Comparison of ENCODE assay signal across 13 cellular contexts in the genomic region with DNA sequence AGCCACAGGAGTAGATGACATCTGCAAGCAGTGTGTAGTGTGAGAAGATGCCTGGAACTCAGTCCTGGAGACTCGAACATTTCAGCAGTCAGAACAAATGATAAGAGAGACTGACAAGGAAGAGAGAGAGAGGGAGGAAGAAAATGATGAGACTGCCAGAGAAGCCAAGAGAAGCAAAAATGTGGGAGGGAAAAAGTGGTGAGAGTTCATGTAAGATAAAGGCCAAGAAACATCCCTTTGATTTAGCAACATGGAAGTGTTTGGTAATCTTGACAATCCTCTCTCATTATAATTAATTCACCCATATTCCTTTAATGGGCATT. TPM values are rescaled to one million over a fixed set of nuclear protein-coding genes. Genes with fewer than 3 reads are reported as not detected.
DNase-seq lines count a peak whose midpoint lies in the region; ATAC-seq and TF ChIP-seq lines count a peak whose summit lies in the region.
"Had no signal": no experiment of that assay in that cellular context is flagged by ENCODE, and none has a peak within 500 bp of the region (broad histone marks: within the 10 kb centered on the region; RNA-seq: fewer than 3 reads in every experiment).

No MANE protein-coding gene starts in this region.

- TF ChIP-seq CTCF in cardiac fibroblast (IDR thresholded peaks at IDR 0.05; ENCODE audit: low read depth, low read length) (no peak), mesothelial cell of epicardium (IDR thresholded peaks at IDR 0.05; ENCODE audit: unreplicated experiment) (no peak), thoracic aorta (IDR thresholded peaks at IDR 0.05) (no peak)

- peaks cover 37% of the 10 kb centered on the region for H3K4me1 Mint-ChIP-seq in mesothelial cell of epicardium
- H3K4me1 Mint-ChIP-seq: CD4-positive, alpha-beta memory T cell had no signal

- H3K27ac ChIP-seq in thoracic aorta = peak overlapping the region; percentile 93 to 96

- no peak overlapping the region for H3K4me3 Mint-ChIP-seq in mesothelial cell of epicardium
- H3K4me3 Mint-ChIP-seq: CD4-positive, alpha-beta memory T cell; stimulated activated naive CD8-positive, alpha-beta T cell treated with anti-CD3 and anti-CD28 coated beads, Interleukin-15, Interleukin-2, amounts not matched to agents 100 ng/mL and 50 ng/mL, for 24 hours had no signal

- peak overlapping the region; percentile 76 for H3K27ac Mint-ChIP-seq in mesothelial cell of epicardium
- H3K27ac Mint-ChIP-seq: activated naive CD4-positive, alpha-beta T cell treated with anti-CD3 and anti-CD28 coated beads, Interleukin-2, amount 50 U/mL, for 72 hours; CD4-positive, alpha-beta memory T cell; stimulated activated naive CD8-positive, alpha-beta T cell treated with anti-CD3 and anti-CD28 coated beads, Interleukin-15, Interleukin-2, amounts not matched to agents 100 ng/mL and 50 ng/mL, for 24 hours had no signal

- no peaks in the 10 kb centered on the region for H3K27me3 Mint-ChIP-seq in mesothelial cell of epicardium (ENCODE audit: low read depth)
- H3K27me3 Mint-ChIP-seq: CD4-positive, alpha-beta memory T cell; stimulated activated naive CD8-positive, alpha-beta T cell treated with anti-CD3 and anti-CD28 coated beads, Interleukin-15, Interleukin-2, amounts not matched to agents 100 ng/mL and 50 ng/mL, for 24 hours had no signal

- peak; percentile 85 for DNase-seq in NCI-H226
- DNase-seq in cardiac fibroblast (ENCODE audit: low read depth in 2 of 2) = peak; percentile 20 to 64
- no peak for DNase-seq in mesothelial cell of epicardium (ENCODE audit: low spot score in 2 of 2, unreplicated experiment in 2 of 2)
- no peak for DNase-seq in thoracic aorta (ENCODE audit: low spot score)
- DNase-seq in activated T-cell treated with anti-CD3 and anti-CD28 coated beads for 4 hours = no peak
- DNase-seq in HCEC 1CT = no peak
- DNase-seq in NCI-H1092 treated with DMSO at 0.1 percent for 48 hours (lab: John Stamatoyannopoulos, UW) = no peak
- DNase-seq in middle frontal gyrus (ENCODE audit: extremely low spot score, low spot score) = no peak
- DNase-seq: CD4-positive, alpha-beta memory T cell; stimulated activated CD4-positive, alpha-beta T cell treated with anti-CD3 and anti-CD28 coated beads, Interleukin-4, amount 100 ng/mL, for 1 hour; T-helper 2 cell had no signal

- no peaks in the 10 kb centered on the region for H3K9me3 Mint-ChIP-seq in mesothelial cell of epicardium
- H3K9me3 Mint-ChIP-seq: activated naive CD4-positive, alpha-beta T cell treated with anti-CD3 and anti-CD28 coated beads, Interleukin-2, amount 50 U/mL, for 72 hours; CD4-positive, alpha-beta memory T cell; stimulated activated naive CD8-positive, alpha-beta T cell treated with anti-CD3 and anti-CD28 coated beads, Interleukin-15, Interleukin-2, amounts not matched to agents 100 ng/mL and 50 ng/mL, for 24 hours had no signal

- H3K4me1 ChIP-seq in thoracic aorta (ENCODE audit: control insufficient read depth in 1 of 2, low read depth in 2 of 2) = peaks cover 29 to 53% of the 10 kb centered on the region in 2 donors

- peaks cover 3% of the 10 kb centered on the region for H3K36me3 ChIP-seq in thoracic aorta

- no peak overlapping the region for H3K4me3 ChIP-seq in cardiac fibroblast (replicated peaks in 1 of 2; ENCODE audit: low read depth in 2 of 2, low read length in 2 of 2)
- H3K4me3 ChIP-seq in thoracic aorta = no peak overlapping the region

- ATAC-seq in thoracic aorta (ENCODE audit: insufficient number of reproducible peaks, low FRiP score, low read depth) = no peak
- ATAC-seq: activated naive CD4-positive, alpha-beta T cell treated with anti-CD3 and anti-CD28 coated beads, Interleukin-2, amount 50 U/mL, for 72 hours had no signal

- peaks cover 6% of the 10 kb centered on the region for H3K36me3 Mint-ChIP-seq in mesothelial cell of epicardium

- H3K9me3 ChIP-seq in thoracic aorta = no peaks in the 10 kb centered on the region

- H3K27me3 ChIP-seq in thoracic aorta (replicated peaks; ENCODE audit: insufficient read depth) = no peaks in the 10 kb centered on the region

RNA-seq across cellular contexts. Expression of a gene that starts 42.6 kb away (rescaled TPM):
- 114 to 120 TPM (median 115 TPM) in 3 replicates for total RNA-seq in mesothelial cell of epicardium
- total RNA-seq in thoracic aorta = 100 to 1,000 TPM; 103 to 194 TPM

Comparison
In these comparisons a context has a peak if more than half of its experiments do, and no peak if none do; other contexts are left out.
1. DNase-seq: peak in NCI-H226 (single experiment) and cardiac fibroblast (2 of 2); none in mesothelial cell of epicardium (0 of 2), thoracic aorta (single experiment), activated T-cell treated with anti-CD3 and anti-CD28 coated beads for 4 hours (single experiment), HCEC 1CT (single experiment), NCI-H1092 treated with DMSO at 0.1 percent for 48 hours (single experiment) and middle frontal gyrus (single experiment).